Comparison of ENCODE assay signal across 1 cellular context in the genomic region with DNA sequence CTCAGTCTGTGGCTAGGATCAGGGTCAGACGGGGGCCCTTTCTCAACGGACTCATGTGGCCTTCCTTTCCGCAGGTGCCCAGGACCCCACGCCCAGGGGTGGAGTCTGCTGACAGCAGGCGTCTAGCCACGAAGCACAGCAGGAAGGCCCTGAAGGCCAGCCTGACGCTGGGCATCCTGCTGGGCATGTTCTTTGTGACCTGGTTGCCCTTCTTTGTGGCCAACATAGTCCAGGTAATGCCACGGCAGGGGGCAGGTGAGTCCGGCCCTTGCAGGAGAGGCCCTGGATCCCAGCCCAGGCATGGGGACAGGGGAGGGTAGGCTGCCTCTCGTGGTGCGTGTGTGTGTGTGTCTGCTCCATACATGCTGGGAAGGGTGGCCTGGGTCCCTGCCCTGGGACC.
TF ChIP-seq lines count a peak whose summit lies in the region.

No MANE protein-coding gene starts in this region.

TF ChIP-seq in SK-N-SH treated with all-trans-retinoic acid at 6 μM for 48 hours, 23 proteins besides CTCF, POLR2A, EP300 and RAD21 (continued from another document):
- TF ChIP-seq PPARA (CRISPR knock-in tag; IDR thresholded peaks at IDR 0.05; ENCODE audit: borderline replicate concordance) (no peak), ZFP30 (CRISPR knock-in tag; IDR thresholded peaks at IDR 0.05) (no peak)
- TF ChIP-seq, protein P1, sequence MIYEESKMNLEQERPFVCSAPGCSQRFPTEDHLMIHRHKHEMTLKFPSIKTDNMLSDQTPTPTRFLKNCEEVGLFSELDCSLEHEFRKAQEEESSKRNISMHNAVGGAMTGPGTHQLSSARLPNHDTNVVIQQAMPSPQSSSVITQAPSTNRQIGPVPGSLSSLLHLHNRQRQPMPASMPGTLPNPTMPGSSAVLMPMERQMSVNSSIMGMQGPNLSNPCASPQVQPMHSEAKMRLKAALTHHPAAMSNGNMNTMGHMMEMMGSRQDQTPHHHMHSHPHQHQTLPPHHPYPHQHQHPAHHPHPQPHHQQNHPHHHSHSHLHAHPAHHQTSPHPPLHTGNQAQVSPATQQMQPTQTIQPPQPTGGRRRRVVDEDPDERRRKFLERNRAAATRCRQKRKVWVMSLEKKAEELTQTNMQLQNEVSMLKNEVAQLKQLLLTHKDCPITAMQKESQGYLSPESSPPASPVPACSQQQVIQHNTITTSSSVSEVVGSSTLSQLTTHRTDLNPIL (CRISPR knock-in tag; IDR thresholded peaks at IDR 0.05; ENCODE audit: low read depth), result no peak
- TF ChIP-seq, protein P2, sequence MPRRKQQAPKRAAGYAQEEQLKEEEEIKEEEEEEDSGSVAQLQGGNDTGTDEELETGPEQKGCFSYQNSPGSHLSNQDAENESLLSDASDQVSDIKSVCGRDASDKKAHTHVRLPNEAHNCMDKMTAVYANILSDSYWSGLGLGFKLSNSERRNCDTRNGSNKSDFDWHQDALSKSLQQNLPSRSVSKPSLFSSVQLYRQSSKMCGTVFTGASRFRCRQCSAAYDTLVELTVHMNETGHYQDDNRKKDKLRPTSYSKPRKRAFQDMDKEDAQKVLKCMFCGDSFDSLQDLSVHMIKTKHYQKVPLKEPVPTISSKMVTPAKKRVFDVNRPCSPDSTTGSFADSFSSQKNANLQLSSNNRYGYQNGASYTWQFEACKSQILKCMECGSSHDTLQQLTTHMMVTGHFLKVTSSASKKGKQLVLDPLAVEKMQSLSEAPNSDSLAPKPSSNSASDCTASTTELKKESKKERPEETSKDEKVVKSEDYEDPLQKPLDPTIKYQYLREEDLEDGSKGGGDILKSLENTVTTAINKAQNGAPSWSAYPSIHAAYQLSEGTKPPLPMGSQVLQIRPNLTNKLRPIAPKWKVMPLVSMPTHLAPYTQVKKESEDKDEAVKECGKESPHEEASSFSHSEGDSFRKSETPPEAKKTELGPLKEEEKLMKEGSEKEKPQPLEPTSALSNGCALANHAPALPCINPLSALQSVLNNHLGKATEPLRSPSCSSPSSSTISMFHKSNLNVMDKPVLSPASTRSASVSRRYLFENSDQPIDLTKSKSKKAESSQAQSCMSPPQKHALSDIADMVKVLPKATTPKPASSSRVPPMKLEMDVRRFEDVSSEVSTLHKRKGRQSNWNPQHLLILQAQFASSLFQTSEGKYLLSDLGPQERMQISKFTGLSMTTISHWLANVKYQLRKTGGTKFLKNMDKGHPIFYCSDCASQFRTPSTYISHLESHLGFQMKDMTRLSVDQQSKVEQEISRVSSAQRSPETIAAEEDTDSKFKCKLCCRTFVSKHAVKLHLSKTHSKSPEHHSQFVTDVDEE (CRISPR knock-in tag; IDR thresholded peaks at IDR 0.05), result no peak
TF ChIP-seq in SK-N-SH treated with all-trans-retinoic acid at 6 μM for 48 hours: peak in this region for 0.
